8 cellular contexts compared by ENCODE assay signal in genomic region chr19:35755550-35756371, GRCh38. TPM values are rescaled to one million over a fixed set of nuclear protein-coding genes. Genes with fewer than 3 reads are reported as not detected.
DNase-seq lines count a peak whose midpoint lies in the region; ATAC-seq and TF ChIP-seq lines count a peak whose summit lies in the region.

No MANE protein-coding gene starts in this region.

- peaks cover 17% of the 10 kb centered on the region for H3K36me3 ChIP-seq in CD4-positive, CD25-positive, alpha-beta regulatory T cell (ENCODE audit: control insufficient read depth, insufficient read depth, low read length)
- peaks cover 26 to 38% (median 31%) of the 10 kb centered on the region in 4 donors for H3K36me3 ChIP-seq in esophagus muscularis mucosa
- H3K36me3 ChIP-seq in upper lobe of right lung: peaks cover 30% of the 10 kb centered on the region

- no peaks in the 10 kb centered on the region for H3K9me3 ChIP-seq in CD4-positive, CD25-positive, alpha-beta regulatory T cell (ENCODE audit: control insufficient read depth in 2 of 2, low read length in 2 of 2)
- H3K9me3 ChIP-seq in esophagus muscularis mucosa: no peaks in the 10 kb centered on the region
- no peaks in the 10 kb centered on the region for H3K9me3 ChIP-seq in upper lobe of right lung

- TF ChIP-seq CTCF in activated CD8-positive, alpha-beta T cell treated with anti-CD3 and anti-CD28 coated beads for 36 hours (IDR thresholded peaks at IDR 0.05): no peak
- TF ChIP-seq CTCF in esophagus muscularis mucosa (IDR thresholded peaks at IDR 0.05): no peak
- no peak for TF ChIP-seq CTCF in nephron progenitor cell (IDR thresholded peaks at IDR 0.05)
- TF ChIP-seq CTCF in upper lobe of right lung (IDR thresholded peaks at IDR 0.05): no peak

- peaks cover 6% of the 10 kb centered on the region for H3K27me3 Mint-ChIP-seq in CD4-positive, CD25-positive, alpha-beta regulatory T cell
- peaks cover 7% of the 10 kb centered on the region for H3K27me3 Mint-ChIP-seq in activated CD8-positive, alpha-beta T cell treated with anti-CD3 and anti-CD28 coated beads for 36 hours
- peaks cover 17% of the 10 kb centered on the region for H3K27me3 Mint-ChIP-seq in nephron progenitor cell (ENCODE audit: low read depth, poor library complexity)

- WGBS in esophagus muscularis mucosa: 7% methylated on average over 28 of the region's 74 CpGs

- H3K36me3 Mint-ChIP-seq in CD4-positive, CD25-positive, alpha-beta regulatory T cell: no peaks in the 10 kb centered on the region
- H3K36me3 Mint-ChIP-seq in activated CD8-positive, alpha-beta T cell treated with anti-CD3 and anti-CD28 coated beads for 36 hours (ENCODE audit: low read depth): peaks cover 24% of the 10 kb centered on the region
- H3K36me3 Mint-ChIP-seq in nephron progenitor cell (ENCODE audit: low read depth): peaks cover 12% of the 10 kb centered on the region

- peak; percentile 72 for TF ChIP-seq EP300 in esophagus muscularis mucosa (IDR thresholded peaks at IDR 0.05)

- peak overlapping the region in 2 of 3 donors; percentile 47 to 59 for H3K27ac Mint-ChIP-seq in CD4-positive, CD25-positive, alpha-beta regulatory T cell
- no peak overlapping the region for H3K27ac Mint-ChIP-seq in activated CD8-positive, alpha-beta T cell treated with anti-CD3 and anti-CD28 coated beads for 36 hours
- no peak overlapping the region for H3K27ac Mint-ChIP-seq in nephron progenitor cell

- CTCF ChIA-PET in activated CD8-positive, alpha-beta T cell treated with anti-CD3 and anti-CD28 coated beads for 36 hours (lab: Charles Lee): interaction anchor here (0.8 to 1.0 kb wide), 2 partner anchors 12 to 61 kb away, joined by 3 to 4 read pairs; no protein-coding TSS in a partner anchor

- H3K4me1 ChIP-seq in CD4-positive, CD25-positive, alpha-beta regulatory T cell (ENCODE audit: control insufficient read depth, insufficient read depth, low read length, poor library complexity, severe bottlenecking): peaks cover 44% of the 10 kb centered on the region
- H3K4me1 ChIP-seq in esophagus muscularis mucosa: peaks cover 31 to 70% (median 57%) of the 10 kb centered on the region in 4 donors
- peaks cover 18% of the 10 kb centered on the region for H3K4me1 ChIP-seq in upper lobe of right lung

- H3K9me3 Mint-ChIP-seq in CD4-positive, CD25-positive, alpha-beta regulatory T cell: no peaks in the 10 kb centered on the region
- H3K9me3 Mint-ChIP-seq in activated CD8-positive, alpha-beta T cell treated with anti-CD3 and anti-CD28 coated beads for 36 hours: no peaks in the 10 kb centered on the region
- H3K9me3 Mint-ChIP-seq in nephron progenitor cell: no peaks in the 10 kb centered on the region

- H3K4me1 Mint-ChIP-seq in CD4-positive, CD25-positive, alpha-beta regulatory T cell: peaks cover 0 to 46% (median 6%) of the 10 kb centered on the region in 4 donors
- H3K4me1 Mint-ChIP-seq in activated CD8-positive, alpha-beta T cell treated with anti-CD3 and anti-CD28 coated beads for 36 hours (ENCODE audit: low read depth): peaks cover 23% of the 10 kb centered on the region
- peaks cover 36% of the 10 kb centered on the region for H3K4me1 Mint-ChIP-seq in nephron progenitor cell

- POLR2A ChIA-PET in activated CD8-positive, alpha-beta T cell treated with anti-CD3 and anti-CD28 coated beads for 36 hours (lab: Charles Lee): interaction anchor here (1.0 to 2.6 kb wide), 4 partner anchors 8 to 17 kb away, joined by 3 to 19 read pairs (median 6); partner anchors contain the start of genes IGFLR1, LIN37, PSENEN and U2AF1L4

- no peaks in the 10 kb centered on the region for H3K27me3 ChIP-seq in CD4-positive, CD25-positive, alpha-beta regulatory T cell (ENCODE audit: control insufficient read depth, insufficient read depth, low read length)
- H3K27me3 ChIP-seq in esophagus muscularis mucosa: no peaks in the 10 kb centered on the region
- no peaks in the 10 kb centered on the region for H3K27me3 ChIP-seq in upper lobe of right lung

- ATAC-seq in CD4-positive, CD25-positive, alpha-beta regulatory T cell (ENCODE audit: low read depth in 2 of 2): no peak
- no peak for ATAC-seq in activated CD8-positive, alpha-beta T cell treated with anti-CD3 and anti-CD28 coated beads for 36 hours
- ATAC-seq in upper lobe of right lung: peak; percentile 1
- ATAC-seq in GM19463 (IDR thresholded peaks at IDR 0.05; ENCODE audit: unreplicated experiment): no peak
- no peak for ATAC-seq in HG03159 (IDR thresholded peaks at IDR 0.05; ENCODE audit: unreplicated experiment)

- peak; percentile 56 to 64 (median 63) for DNase-seq in CD4-positive, CD25-positive, alpha-beta regulatory T cell
- DNase-seq in activated CD8-positive, alpha-beta T cell treated with anti-CD3 and anti-CD28 coated beads for 36 hours: peak; percentile 67
- DNase-seq in esophagus muscularis mucosa (ENCODE audit: extremely low spot score) (peak; percentile 95), nephron progenitor cell (peak; percentile 53), upper lobe of right lung (peak; percentile 77), SKM-1 (lab: John Stamatoyannopoulos, UW; ENCODE audit: unreplicated experiment) (no peak)

- no peak overlapping the region for H3K4me3 ChIP-seq in CD4-positive, CD25-positive, alpha-beta regulatory T cell (ENCODE audit: low read depth, low read length)
- H3K4me3 ChIP-seq in esophagus muscularis mucosa (peak overlapping the region; percentile 80 to 95 (median 89)), upper lobe of right lung (peak overlapping the region; percentile 47)

- peak overlapping the region in 3 of 4 donors; percentile 43 to 70 (median 52) for H3K4me3 Mint-ChIP-seq in CD4-positive, CD25-positive, alpha-beta regulatory T cell
- peak overlapping the region; percentile 89 for H3K4me3 Mint-ChIP-seq in activated CD8-positive, alpha-beta T cell treated with anti-CD3 and anti-CD28 coated beads for 36 hours
- peak overlapping the region; percentile 75 for H3K4me3 Mint-ChIP-seq in nephron progenitor cell

- intact Hi-C loops in activated CD8-positive, alpha-beta T cell treated with anti-CD3 and anti-CD28 coated beads for 36 hours (cut with micrococcal nuclease): no loop called here
- intact Hi-C loops in esophagus muscularis mucosa (cut with DNase I) (no loop called here), upper lobe of right lung (cut with DNase I) (no loop called here)

- no peak for TF ChIP-seq POLR2A in esophagus muscularis mucosa (IDR thresholded peaks at IDR 0.05; ENCODE audit: low read depth)

- no peak overlapping the region for H3K27ac ChIP-seq in CD4-positive, CD25-positive, alpha-beta regulatory T cell (ENCODE audit: insufficient read depth, low read length, poor library complexity, severe bottlenecking)
- H3K27ac ChIP-seq in esophagus muscularis mucosa (replicated peaks in 1 of 4): peak overlapping the region; percentile 93 to 99 (median 98)
- peak overlapping the region; percentile 98 for H3K27ac ChIP-seq in upper lobe of right lung

RNA-seq across cellular contexts. Expression of gene HSPB6, which starts 1.1 kb away (rescaled TPM):
- not detected for total RNA-seq in CD4-positive, CD25-positive, alpha-beta regulatory T cell
- polyA plus RNA-seq in CD4-positive, CD25-positive, alpha-beta regulatory T cell: not detected
- total RNA-seq in activated CD8-positive, alpha-beta T cell treated with anti-CD3 and anti-CD28 coated beads for 36 hours: under 1 TPM; 0.85 to 0.95 TPM
- total RNA-seq in esophagus muscularis mucosa: 100 to 1,000 TPM in 2 of 4 donors, 10 to 100 TPM in 2; 64.4 to 146 (median 105) TPM
- total RNA-seq in upper lobe of right lung: 41.3 TPM

RNA-seq across cellular contexts. Expression of gene PROSER3, which starts 2.2 kb away (rescaled TPM):
- 39.5 TPM for total RNA-seq in CD4-positive, CD25-positive, alpha-beta regulatory T cell
- 1 to 10 TPM; 4.3 to 6.4 (median 5.0) TPM for polyA plus RNA-seq in CD4-positive, CD25-positive, alpha-beta regulatory T cell
- total RNA-seq in activated CD8-positive, alpha-beta T cell treated with anti-CD3 and anti-CD28 coated beads for 36 hours: 10 to 100 TPM; 40.7 to 41.1 TPM
- 1 to 10 TPM; 5.6 to 8.7 (median 7.1) TPM for total RNA-seq in esophagus muscularis mucosa
- total RNA-seq in upper lobe of right lung: 18.2 TPM

RNA-seq across cellular contexts. Expression of gene LIN37, which starts 7.4 kb away (rescaled TPM):
- total RNA-seq in CD4-positive, CD25-positive, alpha-beta regulatory T cell: 11.7 TPM
- polyA plus RNA-seq in CD4-positive, CD25-positive, alpha-beta regulatory T cell: 10 to 100 TPM in 3 of 4 donors, 1 to 10 TPM in 1; 9.9 to 16.5 (median 11.8) TPM
- 1 to 10 TPM; 4.5 to 7.8 TPM for total RNA-seq in activated CD8-positive, alpha-beta T cell treated with anti-CD3 and anti-CD28 coated beads for 36 hours
- total RNA-seq in esophagus muscularis mucosa: 10 to 100 TPM; 11.6 to 18.3 (median 15.6) TPM
- 11.3 TPM for total RNA-seq in upper lobe of right lung

RNA-seq across cellular contexts. Expression of gene PSENEN, which starts 10.3 kb away (rescaled TPM):
- total RNA-seq in CD4-positive, CD25-positive, alpha-beta regulatory T cell: 21.1 TPM
- polyA plus RNA-seq in CD4-positive, CD25-positive, alpha-beta regulatory T cell: 10 to 100 TPM; 66.1 to 99.6 (median 72.9) TPM
- 10 to 100 TPM; 37.2 to 41.3 TPM for total RNA-seq in activated CD8-positive, alpha-beta T cell treated with anti-CD3 and anti-CD28 coated beads for 36 hours
- 10 to 100 TPM; 27.4 to 48.7 (median 33.8) TPM for total RNA-seq in esophagus muscularis mucosa
- total RNA-seq in upper lobe of right lung: 51.0 TPM

RNA-seq across cellular contexts. Expression of gene U2AF1L4, which starts 10.5 kb away (rescaled TPM):
- 70.8 TPM for total RNA-seq in CD4-positive, CD25-positive, alpha-beta regulatory T cell
- polyA plus RNA-seq in CD4-positive, CD25-positive, alpha-beta regulatory T cell: 10 to 100 TPM; 48.4 to 66.5 (median 58.5) TPM
- total RNA-seq in activated CD8-positive, alpha-beta T cell treated with anti-CD3 and anti-CD28 coated beads for 36 hours: 10 to 100 TPM; 41.7 to 42.5 TPM
- 10 to 100 TPM in 3 of 4 donors, 1 to 10 TPM in 1; 7.9 to 31.1 (median 20.9) TPM for total RNA-seq in esophagus muscularis mucosa
- 26.3 TPM for total RNA-seq in upper lobe of right lung

Comparison
In these comparisons a context has a peak if more than half of its experiments do, and no peak if none do; other contexts are left out.
1. H3K27ac Mint-ChIP-seq: peak in CD4-positive, CD25-positive, alpha-beta regulatory T cell (2 of 3); none in activated CD8-positive, alpha-beta T cell treated with anti-CD3 and anti-CD28 coated beads for 36 hours (single experiment) and nephron progenitor cell (single experiment).
2. RNA of gene HSPB6, which starts 1.1 kb away (total RNA-seq): 64.4 to 146 TPM in esophagus muscularis mucosa and 41.3 TPM in upper lobe of right lung (single experiment); 0.85 to 0.95 TPM in activated CD8-positive, alpha-beta T cell treated with anti-CD3 and anti-CD28 coated beads for 36 hours and not detected in CD4-positive, CD25-positive, alpha-beta regulatory T cell (single experiment); every median in the first group is over 10 times any median in the second.
3. Peak in every context shown above with its lines, with median percentiles within 50 percentile points of each other: H3K4me3 Mint-ChIP-seq.